In genomic region chr11:19232910-19233503, GRCh38 we compare ENCODE assay signal across 15 cellular contexts. TPM values are rescaled to one million over a fixed set of nuclear protein-coding genes. Genes with fewer than 3 reads are reported as not detected.
DNase-seq lines count a peak whose midpoint lies in the region; ATAC-seq and TF ChIP-seq lines count a peak whose summit lies in the region.
"Had no signal": no experiment of that assay in that cellular context is flagged by ENCODE, and none has a peak within 500 bp of the region (broad histone marks: within the 10 kb centered on the region; RNA-seq: fewer than 3 reads in every experiment).

No MANE protein-coding gene starts in this region.

- no peak overlapping the region for H3K4me3 Mint-ChIP-seq in effector memory CD8-positive, alpha-beta T cell
- H3K4me3 Mint-ChIP-seq: activated naive CD4-positive, alpha-beta T cell treated with anti-CD3 and anti-CD28 coated beads, Interleukin-2, amount 10 ng/mL, durations not matched to agents 7 days and 5 days had no signal

- H3K36me3 Mint-ChIP-seq in effector memory CD8-positive, alpha-beta T cell (ENCODE audit: insufficient read depth) = peaks cover 4% of the 10 kb centered on the region

- no peaks in the 10 kb centered on the region for H3K27me3 Mint-ChIP-seq in effector memory CD8-positive, alpha-beta T cell
- H3K27me3 Mint-ChIP-seq: activated naive CD4-positive, alpha-beta T cell treated with anti-CD3 and anti-CD28 coated beads, Interleukin-2, amount 10 ng/mL, durations not matched to agents 7 days and 5 days had no signal

- WGBS in heart left ventricle, 4 donors = 37 to 45% (median 41%) methylated on average over 5 to 6 of the region's 6 CpGs

- TF ChIP-seq CTCF in heart left ventricle (IDR thresholded peaks at IDR 0.05) (no peak), left ventricle myocardium inferior (IDR thresholded peaks at IDR 0.05; ENCODE audit: borderline replicate concordance) (no peak)

- H3K27me3 ChIP-seq in heart left ventricle (no peaks in the 10 kb centered on the region), left ventricle myocardium inferior (ENCODE audit: low read depth) (no peaks in the 10 kb centered on the region)

- peaks cover 0 to 11% (median 2%) of the 10 kb centered on the region in 12 donors for H3K4me1 ChIP-seq in heart left ventricle
- H3K4me1 ChIP-seq in left ventricle myocardium inferior = peaks cover 29% of the 10 kb centered on the region

- H3K27ac Mint-ChIP-seq in effector memory CD8-positive, alpha-beta T cell = no peak overlapping the region
- H3K27ac Mint-ChIP-seq: activated naive CD4-positive, alpha-beta T cell treated with anti-CD3 and anti-CD28 coated beads, Interleukin-2, amount 10 ng/mL, durations not matched to agents 7 days and 5 days had no signal

- no peaks in the 10 kb centered on the region for H3K4me1 Mint-ChIP-seq in effector memory CD8-positive, alpha-beta T cell (ENCODE audit: low read depth in 2 of 2)

- no peak overlapping the region for H3K4me3 ChIP-seq in heart left ventricle
- H3K4me3 ChIP-seq in left ventricle myocardium inferior = no peak overlapping the region

- H3K9me3 ChIP-seq in heart left ventricle (no peaks in the 10 kb centered on the region), left ventricle myocardium inferior (replicated peaks) (no peaks in the 10 kb centered on the region)

- H3K27ac ChIP-seq in heart left ventricle (peak overlapping the region in 2 of 12 donors; percentile 29 to 55), left ventricle myocardium inferior (replicated peaks) (no peak overlapping the region)

- no peaks in the 10 kb centered on the region for H3K9me3 Mint-ChIP-seq in effector memory CD8-positive, alpha-beta T cell
- H3K9me3 Mint-ChIP-seq: activated naive CD4-positive, alpha-beta T cell treated with anti-CD3 and anti-CD28 coated beads, Interleukin-2, amount 10 ng/mL, durations not matched to agents 7 days and 5 days had no signal

- H3K36me3 ChIP-seq in heart left ventricle (peaks cover 0 to 8% (median 0%) of the 10 kb centered on the region in 9 donors), left ventricle myocardium inferior (no peaks in the 10 kb centered on the region)

- intact Hi-C loops in heart left ventricle (cut with DNase I) = no loop called here
- intact Hi-C loops in left ventricle myocardium inferior (cut with micrococcal nuclease) = no loop called here

- TF ChIP-seq POLR2A in heart left ventricle (IDR thresholded peaks at IDR 0.05) = no peak

- DNase-seq in heart left ventricle = no peak
- no peak for DNase-seq in left ventricle myocardium inferior
- DNase-seq in amniotic stem cell (lab: John Stamatoyannopoulos, UW) = peak; percentile 21
- peak; percentile 75 for DNase-seq in glomerular endothelial cell (ENCODE audit: extremely low read depth, low read depth, low spot score)
- no peak for DNase-seq in NCI-H1092 treated with DMSO at 0.1 percent for 48 hours (lab: John Stamatoyannopoulos, UW)
- no peak for DNase-seq in effector memory CD8-positive, alpha-beta T cell
- no peak for DNase-seq in activated T-cell treated with anti-CD3 and anti-CD28 coated beads, Interleukin-2, amount 50 U/mL, for 48 hours
- no peak for DNase-seq in NCI-H345 treated with DMSO at 0.1 percent for 48 hours (lab: John Stamatoyannopoulos, UW; ENCODE audit: unreplicated experiment)
- DNase-seq: activated CD4-positive, CD25-positive, alpha-beta regulatory T cell treated with anti-CD3 and anti-CD28 coated beads, Interleukin-2, amount 50 U/mL, for 72 hours; activated naive CD4-positive, alpha-beta T cell treated with anti-CD3 and anti-CD28 coated beads, Interleukin-2, amount 10 ng/mL, durations not matched to agents 7 days and 5 days; AML-193; effector CD8-positive, alpha-beta T cell; left colon; NCI-H2081 treated with DMSO at 0.1 percent for 48 hours; SHP77 had no signal

- ATAC-seq in heart left ventricle = peak in 3 of 4 donors; percentile 61 to 74 (median 66)
- ATAC-seq in effector memory CD8-positive, alpha-beta T cell (replicated peaks) = no peak
- ATAC-seq: left colon had no signal

RNA-seq across cellular contexts. Expression of gene E2F8, which starts 7.7 kb away (rescaled TPM):
- total RNA-seq in heart left ventricle (1 to 10 TPM; 2.3 to 6.6 (median 4.2) TPM), left ventricle myocardium inferior (3.6 TPM), glomerular endothelial cell (0.53 and 2.3 TPM in 2 replicates)
- 1 to 10 TPM in 1 of 2 donors, under 1 TPM in 1; 0.84 to 3.0 TPM for polyA plus RNA-seq in heart left ventricle

RNA-seq across cellular contexts. Expression of gene CSRP3, which starts 31.2 kb away (rescaled TPM):
- total RNA-seq in heart left ventricle (1,000 to 10,000 TPM in 8 of 9 donors, 100 to 1,000 TPM in 1; 988 to 3,521 (median 2,213) TPM), left ventricle myocardium inferior (2,290 TPM), glomerular endothelial cell (not detected in 2 replicates)
- polyA plus RNA-seq in heart left ventricle = 1,000 to 10,000 TPM; 1,002 to 1,556 TPM
- total RNA-seq: left colon had no signal

Comparison
In these comparisons a context has a peak if more than half of its experiments do, and no peak if none do; other contexts are left out.
1. DNase-seq: peak in amniotic stem cell (single experiment) and glomerular endothelial cell (single experiment); none in heart left ventricle (0 of 5), left ventricle myocardium inferior (single experiment), NCI-H1092 treated with DMSO at 0.1 percent for 48 hours (single experiment), effector memory CD8-positive, alpha-beta T cell (0 of 3), activated T-cell treated with anti-CD3 and anti-CD28 coated beads, Interleukin-2, amount 50 U/mL, for 48 hours (0 of 2) and NCI-H345 treated with DMSO at 0.1 percent for 48 hours (single experiment).
2. RNA of gene CSRP3, which starts 31.2 kb away (total RNA-seq): 2,290 TPM in left ventricle myocardium inferior (single experiment) and 988 to 3,521 TPM in heart left ventricle; not detected in glomerular endothelial cell; every median in the first group is over 100 times any median in the second.